ENCODE assay signal across 8 cellular contexts in the genomic region with DNA sequence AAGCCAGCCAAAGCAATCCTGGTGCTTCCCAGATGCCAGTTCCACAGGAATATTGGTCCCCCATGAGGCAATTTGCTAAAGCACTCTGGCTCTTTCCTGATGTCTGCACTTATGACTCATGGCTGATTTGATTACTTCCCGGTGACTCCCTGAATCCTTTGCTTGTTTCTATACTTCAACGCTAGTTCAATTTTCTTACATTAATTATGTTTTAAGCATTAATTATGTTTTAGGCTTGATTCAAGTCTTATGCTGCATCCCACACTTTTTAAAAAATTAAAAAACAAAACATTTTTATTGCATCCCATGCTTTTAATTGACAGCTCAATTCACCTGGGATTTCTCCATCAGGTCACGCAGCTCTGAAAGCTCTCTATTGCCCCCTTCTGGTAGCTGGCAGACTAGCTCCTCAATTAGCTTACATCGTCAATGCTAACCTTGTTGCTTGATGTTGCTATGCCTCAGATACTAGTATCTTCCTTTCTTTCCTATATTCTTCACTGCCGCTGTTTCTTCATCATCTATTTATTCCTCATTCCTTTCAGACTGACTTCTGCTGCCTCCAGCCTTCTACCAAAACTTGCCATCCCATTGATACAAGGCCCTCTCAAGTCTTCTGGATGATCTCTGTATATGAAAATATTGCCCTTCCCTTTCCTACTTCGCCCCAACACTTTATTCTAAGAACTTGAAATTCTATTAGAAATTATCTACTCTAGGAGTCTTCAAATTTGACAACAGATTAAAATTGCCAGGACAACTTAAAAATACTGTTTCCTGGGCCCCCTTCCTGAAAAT. TPM values are rescaled to one million over a fixed set of nuclear protein-coding genes. Genes with fewer than 3 reads are reported as not detected.
A peak's percentile ranks its signal among the peaks of the same experiment; 100 is the strongest.
DNase-seq lines count a peak whose midpoint lies in the region; ATAC-seq and TF ChIP-seq lines count a peak whose summit lies in the region.

No MANE protein-coding gene starts in this region.

- intact Hi-C loops in natural killer cell (cut with micrococcal nuclease): loop anchor here (1.0 kb wide), 1 partner anchor 33 kb away; no protein-coding TSS in a partner anchor

- peaks cover 0 to 5% of the 10 kb centered on the region in 2 donors for H3K27me3 Mint-ChIP-seq in natural killer cell (ENCODE audit: low read depth in 2 of 2)
- peaks cover 14% of the 10 kb centered on the region for H3K27me3 Mint-ChIP-seq in stimulated activated naive CD8-positive, alpha-beta T cell treated with anti-CD3 and anti-CD28 coated beads, Interleukin-15, amount 100 ng/mL, for 72 hours

- ATAC-seq in GM18873 (IDR thresholded peaks at IDR 0.05; ENCODE audit: low FRiP score, unreplicated experiment): peak; percentile 73
- peak; percentile 60 for ATAC-seq in HG03565 (IDR thresholded peaks at IDR 0.05; ENCODE audit: unreplicated experiment)
- peak; percentile 74 to 82 (median 81) for ATAC-seq in natural killer cell
- no peak for ATAC-seq in stimulated activated naive CD8-positive, alpha-beta T cell treated with anti-CD3 and anti-CD28 coated beads, Interleukin-15, amount 100 ng/mL, for 72 hours

- H3K4me3 Mint-ChIP-seq in natural killer cell: no peak overlapping the region
- no peak overlapping the region for H3K4me3 Mint-ChIP-seq in stimulated activated naive CD8-positive, alpha-beta T cell treated with anti-CD3 and anti-CD28 coated beads, Interleukin-15, amount 100 ng/mL, for 72 hours

- H3K9me3 Mint-ChIP-seq in natural killer cell: no peaks in the 10 kb centered on the region
- H3K9me3 Mint-ChIP-seq in stimulated activated naive CD8-positive, alpha-beta T cell treated with anti-CD3 and anti-CD28 coated beads, Interleukin-15, amount 100 ng/mL, for 72 hours: no peaks in the 10 kb centered on the region

- no peak overlapping the region for H3K27ac Mint-ChIP-seq in natural killer cell
- H3K27ac Mint-ChIP-seq in stimulated activated naive CD8-positive, alpha-beta T cell treated with anti-CD3 and anti-CD28 coated beads, Interleukin-15, amount 100 ng/mL, for 72 hours: no peak overlapping the region

- DNase-seq in AML-193 (lab: John Stamatoyannopoulos, UW): peak; percentile 32 to 39
- peak; percentile 21 for DNase-seq in NCI-H774 (lab: John Stamatoyannopoulos, UW)
- DNase-seq in activated CD8-positive, alpha-beta memory T cell treated with anti-CD3 and anti-CD28 coated beads, Interleukin-2, amount 50 U/mL, for 4 hours: peak; percentile 64
- peak; percentile 58 to 82 for DNase-seq in erythroblast (lab: John Stamatoyannopoulos, UW)
- peak; percentile 36 for DNase-seq in natural killer cell
- peak; percentile 48 to 55 for DNase-seq in stimulated activated naive CD8-positive, alpha-beta T cell treated with anti-CD3 and anti-CD28 coated beads, Interleukin-15, amount 100 ng/mL, for 72 hours

- TF ChIP-seq POLR2A in erythroblast (IDR thresholded peaks at IDR 0.05; ENCODE audit: low read length): no peak

- TF ChIP-seq CTCF in natural killer cell (IDR thresholded peaks at IDR 0.05): peak; percentile 97

- no peaks in the 10 kb centered on the region for H3K4me1 Mint-ChIP-seq in natural killer cell
- H3K4me1 Mint-ChIP-seq in stimulated activated naive CD8-positive, alpha-beta T cell treated with anti-CD3 and anti-CD28 coated beads, Interleukin-15, amount 100 ng/mL, for 72 hours: peaks cover 7% of the 10 kb centered on the region

- H3K36me3 Mint-ChIP-seq in natural killer cell: no peaks in the 10 kb centered on the region

RNA-seq across cellular contexts. Expression of gene TSHR, which starts 32.0 kb away (rescaled TPM):
- under 1 TPM in 1 of 3 donors, not detected in 2; 0.80 TPM for total RNA-seq in natural killer cell

RNA-seq across cellular contexts. Expression of gene CEP128, which starts 45.9 kb away (rescaled TPM):
- total RNA-seq in natural killer cell: 10 to 100 TPM; 14.4 to 16.7 (median 15.6) TPM
